In genomic region chr11:120211522-120212258, GRCh38 we compare ENCODE assay signal across 1 cellular context.
A peak's percentile ranks its signal among the peaks of the same experiment; 100 is the strongest.
TF ChIP-seq lines count a peak whose summit lies in the region.

No MANE protein-coding gene starts in this region.

TF ChIP-seq in HepG2, 621 proteins besides CTCF, POLR2A, EP300 and RAD21:
- TF ChIP-seq ZNF280B (CRISPR knock-in tag; IDR thresholded peaks at IDR 0.05; ENCODE audit: borderline replicate concordance) (no peak), ZBTB21 (CRISPR knock-in tag; IDR thresholded peaks at IDR 0.05) (no peak), MAFF (IDR thresholded peaks at IDR 0.05; ENCODE audit: low read depth, low read length) (no peak), SOX13 (IDR thresholded peaks at IDR 0.05) (no peak), SOX13 (CRISPR knock-in tag; conservative IDR thresholded peaks at IDR 0.05 in 1 of 2, IDR thresholded peaks at IDR 0.05 in 1 of 2) (no peak), ZNF44 (CRISPR knock-in tag; IDR thresholded peaks at IDR 0.05) (peak; percentile 48; the same call in 1 of the 2 replicates), CHD2 (IDR thresholded peaks at IDR 0.05; ENCODE audit: low read depth, low read length) (no peak), GLI4 (CRISPR knock-in tag; IDR thresholded peaks at IDR 0.05; ENCODE audit: borderline replicate concordance) (0 out of 2 replicates have a peak, but pooled peaks have one; percentile 22), MYPOP (CRISPR knock-in tag; IDR thresholded peaks at IDR 0.05) (0 out of 2 replicates have a peak, but pooled peaks have one; percentile 52), ARNT (IDR thresholded peaks at IDR 0.05) (no peak), SATB2 (CRISPR knock-in tag; IDR thresholded peaks at IDR 0.05) (no peak), ZNF749 (CRISPR knock-in tag; IDR thresholded peaks at IDR 0.05; ENCODE audit: borderline replicate concordance) (peak; percentile 34; the same call in 1 of the 2 replicates), STAT5B (CRISPR knock-in tag; IDR thresholded peaks at IDR 0.05) (no peak), ZNF598 (CRISPR knock-in tag; IDR thresholded peaks at IDR 0.05; ENCODE audit: borderline replicate concordance) (0 out of 2 replicates have a peak, but pooled peaks have one; percentile 39), ZBTB14 (CRISPR knock-in tag; IDR thresholded peaks at IDR 0.05) (no peak), ZNF501 (CRISPR knock-in tag; IDR thresholded peaks at IDR 0.05) (peak; percentile 62), MYC (CRISPR knock-in tag; IDR thresholded peaks at IDR 0.05; ENCODE audit: borderline replicate concordance) (peak; percentile 16; the same call in 1 of the 2 replicates), ZNF451 (CRISPR knock-in tag; IDR thresholded peaks at IDR 0.05) (peak; percentile 24; the same call in 1 of the 2 replicates), ATF5 (CRISPR knock-in tag; IDR thresholded peaks at IDR 0.05; ENCODE audit: low read depth) (no peak), ZNF891 (CRISPR knock-in tag; IDR thresholded peaks at IDR 0.05) (peak; percentile 51; the same call in 1 of the 2 replicates), ZNF329 (CRISPR knock-in tag; IDR thresholded peaks at IDR 0.05; ENCODE audit: low read depth) (0 out of 2 replicates have a peak, but pooled peaks have one; percentile 32), ZNF713 (CRISPR knock-in tag; IDR thresholded peaks at IDR 0.05) (no peak), KAT7 (CRISPR knock-in tag; IDR thresholded peaks at IDR 0.05; ENCODE audit: borderline replicate concordance) (no peak), AGO2 (optimal IDR thresholded peaks at IDR 0.05; ENCODE audit: low read depth, low read length) (peak; percentile 43), KMT2A (CRISPR knock-in tag; IDR thresholded peaks at IDR 0.05) (peak; percentile 42; the same call in 1 of the 2 replicates), ZMAT3 (CRISPR knock-in tag; conservative IDR thresholded peaks at IDR 0.05) (0 out of 2 replicates have a peak, but pooled peaks have one; percentile 19)
